Comparison of ENCODE assay signal across 18 cellular contexts in genomic region chr12:116674643-116675183, GRCh38.
A peak's percentile ranks its signal among the peaks of the same experiment; 100 is the strongest.
DNase-seq lines count a peak whose midpoint lies in the region; ATAC-seq lines count a peak whose summit lies in the region.
"Had no signal": no experiment of that assay in that cellular context is flagged by ENCODE, and none has a peak within 500 bp of the region (broad histone marks: within the 10 kb centered on the region; RNA-seq: fewer than 3 reads in every experiment).

No MANE protein-coding gene starts in this region.

- no peak overlapping the region for H2AFZ ChIP-seq in GM23248

- peak overlapping the region; percentile 74 for H3K4ac ChIP-seq in mesendoderm (ENCODE audit: low read depth, low read length)

- H2BK15ac ChIP-seq in mesendoderm (replicated peaks; ENCODE audit: low read depth) = no peak overlapping the region

- H3K9me3 ChIP-seq in GM23248 (ENCODE audit: low read depth) = no peaks in the 10 kb centered on the region
- H3K9me3 ChIP-seq: tibial artery had no signal

- H3K56ac ChIP-seq in mesendoderm (ENCODE audit: low read length) = no peak overlapping the region

- H3K23ac ChIP-seq in mesendoderm (ENCODE audit: low read length) = no peak overlapping the region

- H3K79me2 ChIP-seq in GM23248 (ENCODE audit: insufficient read depth) = no peaks in the 10 kb centered on the region
- H3K79me2 ChIP-seq in mesendoderm (ENCODE audit: control insufficient read depth, insufficient read depth, low read length) = no peaks in the 10 kb centered on the region

- H3K4me3 Mint-ChIP-seq in activated CD4-positive, alpha-beta T cell treated with anti-CD3 and anti-CD28 coated beads for 36 hours = no peak overlapping the region
- no peak overlapping the region for H3K4me3 Mint-ChIP-seq in activated T-helper 1 cell treated with anti-CD3 and anti-CD28 coated beads, Interleukin-12 subunit alpha, Interleukin-12 subunit beta, Interleukin-2, Interleukin-4 antibody, amounts not matched to agents 30 ng/mL and 10 ng/mL and 1 ng/mL, durations not matched to agents 14 hours and 24 hours and 36 hours

- no peaks in the 10 kb centered on the region for H3K9me2 ChIP-seq in GM23248 (ENCODE audit: insufficient read depth)

- DNase-seq in activated CD4-positive, alpha-beta T cell treated with anti-CD3 and anti-CD28 coated beads for 36 hours = no peak
- no peak for DNase-seq in activated CD4-positive, alpha-beta T cell treated with anti-CD3 and anti-CD28 coated beads for 48 hours
- peak; percentile 19 for DNase-seq in GM23248
- DNase-seq in activated T-helper 1 cell treated with anti-CD3 and anti-CD28 coated beads, Interleukin-12 subunit alpha, Interleukin-12 subunit beta, Interleukin-2, Interleukin-4 antibody, amounts not matched to agents 30 ng/mL and 10 ng/mL and 1 ng/mL, durations not matched to agents 14 hours and 24 hours and 36 hours (ENCODE audit: low spot score) = no peak
- DNase-seq in mesendoderm = no peak
- DNase-seq in stimulated activated CD4-positive, alpha-beta T cell treated with anti-CD3 and anti-CD28 coated beads, Interleukin-2, amount 100 ng/mL, for 48 hours = no peak
- no peak for DNase-seq in posterior vena cava (ENCODE audit: low spot score)
- DNase-seq in GDM1 (lab: John Stamatoyannopoulos, UW) = no peak
- DNase-seq: brain microvascular endothelial cell; CD8-positive, alpha-beta memory T cell; mammary epithelial cell; NCI-H187; NCI-H446; posterior cingulate gyrus; small intestine had no signal

- CTCF ChIA-PET in activated CD4-positive, alpha-beta T cell treated with anti-CD3 and anti-CD28 coated beads for 36 hours (lab: Charles Lee) = no interaction called here

- no peaks in the 10 kb centered on the region for H3K27me3 ChIP-seq in GM23248 (replicated peaks; ENCODE audit: insufficient read depth)
- H3K27me3 ChIP-seq in mesendoderm (ENCODE audit: insufficient read depth, low read length, poor library complexity) = no peaks in the 10 kb centered on the region
- H3K27me3 ChIP-seq: brain microvascular endothelial cell, tibial artery had no signal

- no peak overlapping the region for H3K4me2 ChIP-seq in GM23248 (ENCODE audit: unreplicated experiment)
- H3K4me2 ChIP-seq in mesendoderm (ENCODE audit: low read length) = no peak overlapping the region

- in situ Hi-C loops in GM23248 (cut with MboI) = no loop called here

- 55 to 59% methylated on average over 5 of the region's 5 CpGs for WGBS in GM23248 (ENCODE audit: low coverage in 1 of 2, low lambda C conversion rate in 2 of 2, missing lambda C conversion rate in 2 of 2), 2 experiments
- WGBS in mesendoderm (ENCODE audit: extremely low coverage, insufficient coverage, low lambda C conversion rate) = no CpG with 5 or more reads among the region's 5 CpGs

- H3K79me1 ChIP-seq in mesendoderm (ENCODE audit: low read length) = no peaks in the 10 kb centered on the region

- no peak overlapping the region for H4K5ac ChIP-seq in mesendoderm (ENCODE audit: low read length)

- peak overlapping the region; percentile 15 for H2BK120ac ChIP-seq in mesendoderm (ENCODE audit: low read depth, low read length)

- no peaks in the 10 kb centered on the region for H3K36me3 Mint-ChIP-seq in activated CD4-positive, alpha-beta T cell treated with anti-CD3 and anti-CD28 coated beads for 36 hours (ENCODE audit: low read depth)
- H3K36me3 Mint-ChIP-seq in activated T-helper 1 cell treated with anti-CD3 and anti-CD28 coated beads, Interleukin-12 subunit alpha, Interleukin-12 subunit beta, Interleukin-2, Interleukin-4 antibody, amounts not matched to agents 30 ng/mL and 10 ng/mL and 1 ng/mL, durations not matched to agents 14 hours and 24 hours and 36 hours (ENCODE audit: low read depth) = peaks cover 1% of the 10 kb centered on the region
- H3K36me3 Mint-ChIP-seq: activated naive CD4-positive, alpha-beta T cell treated with anti-CD3 and anti-CD28 coated beads, Interleukin-2, amount 50 U/mL, for 24 hours; CD8-positive, alpha-beta memory T cell had no signal

- H3K4me3 ChIP-seq in GM23248 (no peak overlapping the region), mesendoderm (ENCODE audit: low read length) (no peak overlapping the region)
- H3K4me3 ChIP-seq: tibial artery had no signal

- no peak overlapping the region for H3K27ac ChIP-seq in GM23248
- H3K27ac ChIP-seq in mesendoderm (ENCODE audit: low read depth, low read length) = no peak overlapping the region
- H3K27ac ChIP-seq: brain microvascular endothelial cell, RWPE1, tibial artery had no signal

- H4K8ac ChIP-seq in mesendoderm (ENCODE audit: low read depth, low read length) = no peak overlapping the region

- POLR2A ChIA-PET in activated CD4-positive, alpha-beta T cell treated with anti-CD3 and anti-CD28 coated beads for 36 hours (lab: Charles Lee) = no interaction called here

- no peaks in the 10 kb centered on the region for H3K4me1 ChIP-seq in GM23248 (ENCODE audit: insufficient read depth)
- H3K4me1 ChIP-seq in mesendoderm (ENCODE audit: control insufficient read depth, low read depth, low read length) = no peaks in the 10 kb centered on the region

- no peaks in the 10 kb centered on the region for H3K36me3 ChIP-seq in GM23248 (ENCODE audit: low read depth)
- no peaks in the 10 kb centered on the region for H3K36me3 ChIP-seq in mesendoderm (ENCODE audit: control insufficient read depth, insufficient read depth, low read length)
- H3K36me3 ChIP-seq: brain microvascular endothelial cell, tibial artery had no signal

- H3K9ac ChIP-seq in GM23248 = no peak overlapping the region
- H3K9ac ChIP-seq in mesendoderm (ENCODE audit: low read length) = no peak overlapping the region

- H3K27me3 Mint-ChIP-seq in activated CD4-positive, alpha-beta T cell treated with anti-CD3 and anti-CD28 coated beads for 36 hours = no peaks in the 10 kb centered on the region
- no peaks in the 10 kb centered on the region for H3K27me3 Mint-ChIP-seq in activated T-helper 1 cell treated with anti-CD3 and anti-CD28 coated beads, Interleukin-12 subunit alpha, Interleukin-12 subunit beta, Interleukin-2, Interleukin-4 antibody, amounts not matched to agents 30 ng/mL and 10 ng/mL and 1 ng/mL, durations not matched to agents 14 hours and 24 hours and 36 hours (ENCODE audit: insufficient read depth)
- H3K27me3 Mint-ChIP-seq: activated naive CD4-positive, alpha-beta T cell treated with anti-CD3 and anti-CD28 coated beads, Interleukin-2, amount 50 U/mL, for 24 hours had no signal

- H3F3A ChIP-seq in GM23248 (ENCODE audit: insufficient read depth) = no peaks in the 10 kb centered on the region

- H3K18ac ChIP-seq in mesendoderm (ENCODE audit: low read length) = no peak overlapping the region

- ATAC-seq in activated CD4-positive, alpha-beta T cell treated with anti-CD3 and anti-CD28 coated beads for 36 hours = peak; percentile 33

- no peak overlapping the region for H3K27ac Mint-ChIP-seq in activated CD4-positive, alpha-beta T cell treated with anti-CD3 and anti-CD28 coated beads for 36 hours
- H3K27ac Mint-ChIP-seq in activated T-helper 1 cell treated with anti-CD3 and anti-CD28 coated beads, Interleukin-12 subunit alpha, Interleukin-12 subunit beta, Interleukin-2, Interleukin-4 antibody, amounts not matched to agents 30 ng/mL and 10 ng/mL and 1 ng/mL, durations not matched to agents 14 hours and 24 hours and 36 hours = peak overlapping the region; percentile 53
- H3K27ac Mint-ChIP-seq: activated naive CD4-positive, alpha-beta T cell treated with anti-CD3 and anti-CD28 coated beads, Interleukin-2, amount 50 U/mL, for 24 hours had no signal

- no peaks in the 10 kb centered on the region for H4K20me1 ChIP-seq in GM23248 (ENCODE audit: insufficient read depth)

- no peaks in the 10 kb centered on the region for H3K9me3 Mint-ChIP-seq in activated CD4-positive, alpha-beta T cell treated with anti-CD3 and anti-CD28 coated beads for 36 hours (ENCODE audit: low read depth)
- H3K9me3 Mint-ChIP-seq in activated T-helper 1 cell treated with anti-CD3 and anti-CD28 coated beads, Interleukin-12 subunit alpha, Interleukin-12 subunit beta, Interleukin-2, Interleukin-4 antibody, amounts not matched to agents 30 ng/mL and 10 ng/mL and 1 ng/mL, durations not matched to agents 14 hours and 24 hours and 36 hours = no peaks in the 10 kb centered on the region
- H3K9me3 Mint-ChIP-seq: activated naive CD4-positive, alpha-beta T cell treated with anti-CD3 and anti-CD28 coated beads, Interleukin-2, amount 50 U/mL, for 24 hours; CD8-positive, alpha-beta memory T cell had no signal

- H2AK5ac ChIP-seq in mesendoderm (ENCODE audit: low read length) = no peak overlapping the region

- intact Hi-C loops in activated CD4-positive, alpha-beta T cell treated with anti-CD3 and anti-CD28 coated beads for 36 hours (cut with DNase I, micrococcal nuclease) = no loop called here
- intact Hi-C loops in activated T-helper 1 cell treated with anti-CD3 and anti-CD28 coated beads, Interleukin-12 subunit alpha, Interleukin-12 subunit beta, Interleukin-2, Interleukin-4 antibody, amounts not matched to agents 30 ng/mL and 10 ng/mL and 1 ng/mL, durations not matched to agents 14 hours and 24 hours and 36 hours (cut with micrococcal nuclease) = no loop called here
- intact Hi-C loops in posterior vena cava (cut with DNase I) = no loop called here

- no peak overlapping the region for H2BK5ac ChIP-seq in mesendoderm (ENCODE audit: low read length)

- peaks cover 34% of the 10 kb centered on the region for H3K4me1 Mint-ChIP-seq in activated CD4-positive, alpha-beta T cell treated with anti-CD3 and anti-CD28 coated beads for 36 hours
- peaks cover 49% of the 10 kb centered on the region for H3K4me1 Mint-ChIP-seq in activated T-helper 1 cell treated with anti-CD3 and anti-CD28 coated beads, Interleukin-12 subunit alpha, Interleukin-12 subunit beta, Interleukin-2, Interleukin-4 antibody, amounts not matched to agents 30 ng/mL and 10 ng/mL and 1 ng/mL, durations not matched to agents 14 hours and 24 hours and 36 hours (ENCODE audit: low read depth)
